Comparison of ENCODE assay signal across 2 cellular contexts in genomic region chr13:42216422-42216735, GRCh38.
TF ChIP-seq lines count a peak whose summit lies in the region.

No MANE protein-coding gene starts in this region.

TF ChIP-seq in GM23338, 12 proteins besides CTCF, POLR2A, EP300 and RAD21:
- no peak for TF ChIP-seq CREB1 (CRISPR knock-in tag; IDR thresholded peaks at IDR 0.05; ENCODE audit: low read depth)
- TF ChIP-seq EZH2phosphoT487 (IDR thresholded peaks at IDR 0.05; ENCODE audit: unreplicated experiment): no peak
- no peak for TF ChIP-seq ZNF114 (CRISPR knock-in tag; IDR thresholded peaks at IDR 0.05)
- no peak for TF ChIP-seq ZNF462 (CRISPR knock-in tag; IDR thresholded peaks at IDR 0.05)
- no peak for TF ChIP-seq REST (IDR thresholded peaks at IDR 0.05; ENCODE audit: unreplicated experiment)
- no peak for TF ChIP-seq EZH2 (IDR thresholded peaks at IDR 0.05; ENCODE audit: low read depth, unreplicated experiment)
- TF ChIP-seq STAT1 (IDR thresholded peaks at IDR 0.05; ENCODE audit: unreplicated experiment): no peak
- TF ChIP-seq ZNF331 (CRISPR knock-in tag; IDR thresholded peaks at IDR 0.05; ENCODE audit: low read depth): no peak
- no peak for TF ChIP-seq ETS1 (IDR thresholded peaks at IDR 0.05)
- no peak for TF ChIP-seq JUNB (IDR thresholded peaks at IDR 0.05; ENCODE audit: unreplicated experiment)
- TF ChIP-seq NANOG (IDR thresholded peaks at IDR 0.05; ENCODE audit: borderline replicate concordance): no peak
- TF ChIP-seq POLR2AphosphoS5 (IDR thresholded peaks at IDR 0.05; ENCODE audit: low read depth): no peak

TF ChIP-seq in K562, 482 proteins besides CTCF, POLR2A, EP300 and RAD21:
- TF ChIP-seq YBX1 (IDR thresholded peaks at IDR 0.05): no peak
- no peak for TF ChIP-seq DDX20 (tag; IDR thresholded peaks at IDR 0.05; ENCODE audit: low read depth)
- no peak for TF ChIP-seq RCOR1 (IDR thresholded peaks at IDR 0.05; ENCODE audit: borderline replicate concordance in 1 of 2, low read depth in 2 of 2, low read length in 2 of 2)
- no peak for TF ChIP-seq ZNF696 (CRISPR knock-in tag; conservative IDR thresholded peaks at IDR 0.05)
- no peak for TF ChIP-seq SREBF1 (IDR thresholded peaks at IDR 0.05; ENCODE audit: borderline replicate concordance, low read depth, low read length)
- no peak for TF ChIP-seq KLF1 (tag; IDR thresholded peaks at IDR 0.05)
- TF ChIP-seq ADNP (tag; IDR thresholded peaks at IDR 0.05): no peak
- TF ChIP-seq TARDBP (IDR thresholded peaks at IDR 0.05): no peak
- no peak for TF ChIP-seq AFF1 (IDR thresholded peaks at IDR 0.05; ENCODE audit: low read depth in 1 of 2, partially characterized antibody in 2 of 2)
- no peak for TF ChIP-seq HDAC6 (IDR thresholded peaks at IDR 0.05; ENCODE audit: low read depth, low read length)
- no peak for TF ChIP-seq RBFOX2 (IDR thresholded peaks at IDR 0.05; ENCODE audit: low read depth, low read length)
- TF ChIP-seq ARID3B (CRISPR knock-in tag; IDR thresholded peaks at IDR 0.05; ENCODE audit: borderline replicate concordance): no peak
- no peak for TF ChIP-seq RHOXF2B (CRISPR knock-in tag; conservative IDR thresholded peaks at IDR 0.05)
- TF ChIP-seq ZNF518B (CRISPR knock-in tag; IDR thresholded peaks at IDR 0.05): no peak
- no peak for TF ChIP-seq CREB3L1 (IDR thresholded peaks at IDR 0.05; ENCODE audit: borderline replicate concordance, low read depth)
- TF ChIP-seq SLC30A9 (CRISPR knock-in tag; IDR thresholded peaks at IDR 0.05): no peak
- TF ChIP-seq ARNT (IDR thresholded peaks at IDR 0.05): no peak
- no peak for TF ChIP-seq ZBTB33 (CRISPR knock-in tag; IDR thresholded peaks at IDR 0.05)
TF ChIP-seq in K562: peak in this region for 0.
